9 cellular contexts compared by ENCODE assay signal in genomic region chr16:89193021-89193575, GRCh38. TPM values are rescaled to one million over a fixed set of nuclear protein-coding genes. Genes with fewer than 3 reads are reported as not detected.
A peak's percentile ranks its signal among the peaks of the same experiment; 100 is the strongest.
DNase-seq lines count a peak whose midpoint lies in the region; ATAC-seq, FAIRE-seq and TF ChIP-seq lines count a peak whose summit lies in the region.
"Had no signal": no experiment of that assay in that cellular context is flagged by ENCODE, and none has a peak within 500 bp of the region (broad histone marks: within the 10 kb centered on the region; RNA-seq: fewer than 3 reads in every experiment).

No MANE protein-coding gene starts in this region.

- dilution Hi-C loops in endothelial cell of umbilical vein (cut with MboI; ENCODE audit: extremely low pct_ligation_motif_present, low sequenced_read_pairs): no loop called here

- TF ChIP-seq POLR2A in endothelial cell of umbilical vein (IDR thresholded peaks at IDR 0.05; ENCODE audit: low read depth, low read length): no peak

- H3K36me3 ChIP-seq in endothelial cell of umbilical vein (ENCODE audit: control insufficient read depth in 2 of 2, extremely low read depth in 1 of 2, insufficient read depth in 2 of 2, low read length in 2 of 2): no peaks in the 10 kb centered on the region

- no peak for TF ChIP-seq CTCF in endothelial cell of umbilical vein (IDR thresholded peaks at IDR 0.05; ENCODE audit: extremely low read depth in 1 of 2, insufficient read depth in 1 of 2, low read depth in 1 of 2, low read length in 2 of 2)

- H3K4me3 ChIP-seq in endothelial cell of umbilical vein (replicated peaks in 1 of 3; ENCODE audit: insufficient read depth in 1 of 3, low read depth in 1 of 3, low read length in 3 of 3): peak overlapping the region in 1 of 3 experiments; percentile 14

- H3K4me1 ChIP-seq in endothelial cell of umbilical vein (ENCODE audit: control insufficient read depth, extremely low read depth, insufficient read depth, low read length): no peaks in the 10 kb centered on the region

- CTCF ChIA-PET in endothelial cell of umbilical vein (lab: Charles Lee): interaction anchor here (0.7 to 1.1 kb wide), 3 partner anchors 9 to 54 kb away, joined by 3 to 4 read pairs (median 3); no protein-coding TSS in a partner anchor

- POLR2A ChIA-PET in endothelial cell of umbilical vein (lab: Charles Lee): no interaction called here

- H2AFZ ChIP-seq in endothelial cell of umbilical vein (ENCODE audit: low read depth, low read length): peak overlapping the region; percentile 56

- DNase-seq in A172 (ENCODE audit: low spot score): peak; percentile 39
- DNase-seq in GM19238 (ENCODE audit: insufficient read length, low spot score): peak; percentile 73
- DNase-seq in SKM-1 (lab: John Stamatoyannopoulos, UW; ENCODE audit: unreplicated experiment): peak; percentile 64
- DNase-seq in endothelial cell of umbilical vein (ENCODE audit: low read depth, low spot score): peak; percentile 79
- DNase-seq in non-pigmented ciliary epithelial cell (ENCODE audit: low read depth): peak; percentile 38
- no peak for DNase-seq in NCI-H446 treated with DMSO at 0.1 percent for 48 hours (lab: John Stamatoyannopoulos, UW)
- no peak for DNase-seq in activated gamma-delta T cell treated with Interleukin-2 at 50 U/mL for 16 hours
- DNase-seq: activated B cell treated with CpG ODN at 0.5 μM for 24 hours had no signal

- H3K27me3 ChIP-seq in endothelial cell of umbilical vein (ENCODE audit: control insufficient read depth in 2 of 2, insufficient read depth in 2 of 2, low read length in 2 of 2): no peaks in the 10 kb centered on the region

- H3K79me2 ChIP-seq in endothelial cell of umbilical vein (ENCODE audit: control insufficient read depth, insufficient read depth, low read length): no peaks in the 10 kb centered on the region

- no peaks in the 10 kb centered on the region for H3K9me1 ChIP-seq in endothelial cell of umbilical vein (replicated peaks; ENCODE audit: control insufficient read depth, extremely low read depth, insufficient read depth, low read length)

- H3K27ac ChIP-seq in endothelial cell of umbilical vein (ENCODE audit: insufficient read depth, low read depth, low read length): no peak overlapping the region

- H3K9ac ChIP-seq in endothelial cell of umbilical vein (replicated peaks; ENCODE audit: extremely low read depth, insufficient read depth, low read length): no peak overlapping the region

- H4K20me1 ChIP-seq in endothelial cell of umbilical vein (replicated peaks; ENCODE audit: control insufficient read depth, extremely low read depth, insufficient read depth, low read length): no peaks in the 10 kb centered on the region

- BruUV-seq in endothelial cell of umbilical vein (replicated peaks; lab: Mats Ljungman, UMichigan): no TSS peak

- no peak for ATAC-seq in HG03095 (IDR thresholded peaks at IDR 0.05; ENCODE audit: unreplicated experiment)

- H3K9me3 ChIP-seq in endothelial cell of umbilical vein (replicated peaks; ENCODE audit: control insufficient read depth, insufficient read depth, low read length): no peaks in the 10 kb centered on the region

- no peak overlapping the region for H3K4me2 ChIP-seq in endothelial cell of umbilical vein (ENCODE audit: insufficient read depth, low read length)

- no peak for FAIRE-seq in endothelial cell of umbilical vein (lab: Jason Lieb, UNC)

- intact Hi-C loops in endothelial cell of umbilical vein (cut with micrococcal nuclease): loop anchor here (1.0 kb wide), 1 partner anchor 8 kb away; no protein-coding TSS in a partner anchor

TF ChIP-seq in endothelial cell of umbilical vein, 7 proteins besides CTCF, POLR2A, EP300 and RAD21:
- TF ChIP-seq JUN (IDR thresholded peaks at IDR 0.05; ENCODE audit: borderline replicate concordance, insufficient read depth, insufficient read length, low read depth): no peak
- TF ChIP-seq EZH2 (IDR thresholded peaks at IDR 0.05; ENCODE audit: borderline replicate concordance, low read depth, low read length, severe bottlenecking): no peak
- no peak for TF ChIP-seq FOS (IDR thresholded peaks at IDR 0.05; ENCODE audit: borderline replicate concordance, insufficient read depth, low read length)
- TF ChIP-seq MAX (IDR thresholded peaks at IDR 0.05; ENCODE audit: insufficient read depth, insufficient read length): no peak
- no peak for TF ChIP-seq GATA2 (IDR thresholded peaks at IDR 0.05; ENCODE audit: insufficient read depth, insufficient read length, low read depth, low read length)
- no peak for TF ChIP-seq MYC (IDR thresholded peaks at IDR 0.05; ENCODE audit: low read depth, low read length)

RNA-seq across cellular contexts. Expression of gene SLC22A31, which starts 7.2 kb away (rescaled TPM):
- total RNA-seq in A172 (2014; rRNA removed; shearing (Covaris generic)): not detected in 2 replicates
- not detected in 2 replicates for total RNA-seq in endothelial cell of umbilical vein
- 0.75 and 1.0 TPM in 2 replicates for polyA plus RNA-seq in endothelial cell of umbilical vein
- polyA plus RNA-seq in endothelial cell of umbilical vein (2011; cell fraction: cytosol; rRNA removed): 0.23 and 0.47 TPM in 2 replicates
- polyA plus RNA-seq in endothelial cell of umbilical vein (2011; cell fraction: nucleus; rRNA removed): 7.2 and 7.3 TPM in 2 replicates
- polyA plus RNA-seq in endothelial cell of umbilical vein (2012): 0.37 and 1.1 TPM in 2 replicates
- 0.19 and 0.38 TPM in 2 replicates for polyA minus RNA-seq in endothelial cell of umbilical vein
- not detected for polyA minus RNA-seq in endothelial cell of umbilical vein (2011; cell fraction: cytosol; rRNA and poly(A)+ RNA removed)
- polyA minus RNA-seq in endothelial cell of umbilical vein (2011; cell fraction: nucleus; rRNA and poly(A)+ RNA removed): 0.72 and 0.96 TPM in 2 replicates
- total RNA-seq: activated B cell treated with CpG ODN at 0.5 μM for 24 hours had no signal

RNA-seq across cellular contexts. Expression of gene CDH15, which starts 21.6 kb away (rescaled TPM):
- not detected in 2 replicates for total RNA-seq in A172 (2014; rRNA removed; shearing (Covaris generic))
- not detected in 2 replicates for total RNA-seq in endothelial cell of umbilical vein
- polyA plus RNA-seq in endothelial cell of umbilical vein: 0.44 and 0.54 TPM in 2 replicates
- 0.05 and 0.27 TPM in 2 replicates for polyA plus RNA-seq in endothelial cell of umbilical vein (2011; cell fraction: cytosol; rRNA removed)
- polyA plus RNA-seq in endothelial cell of umbilical vein (2011; cell fraction: nucleus; rRNA removed): 0.11 and 0.14 TPM in 2 replicates
- 0.13 and 0.65 TPM in 2 replicates for polyA plus RNA-seq in endothelial cell of umbilical vein (2012)
- polyA minus RNA-seq in endothelial cell of umbilical vein: 0.24 TPM in 1 of 2 replicates, not detected in the other
- polyA minus RNA-seq in endothelial cell of umbilical vein (2011; cell fraction: cytosol; rRNA and poly(A)+ RNA removed): not detected
- not detected in 2 replicates for polyA minus RNA-seq in endothelial cell of umbilical vein (2011; cell fraction: nucleus; rRNA and poly(A)+ RNA removed)
- total RNA-seq: activated B cell treated with CpG ODN at 0.5 μM for 24 hours had no signal

RNA-seq across cellular contexts. Expression of gene ZNF778, which starts 24.4 kb away (rescaled TPM):
- 8.8 and 10.5 TPM in 2 replicates for total RNA-seq in A172 (2014; rRNA removed; shearing (Covaris generic))
- 7.1 and 10.9 TPM in 2 replicates for total RNA-seq in endothelial cell of umbilical vein
- polyA plus RNA-seq in endothelial cell of umbilical vein: 3.8 and 4.8 TPM in 2 replicates
- 3.6 and 3.7 TPM in 2 replicates for polyA plus RNA-seq in endothelial cell of umbilical vein (2011; cell fraction: cytosol; rRNA removed)
- 10.3 and 15.6 TPM in 2 replicates for polyA plus RNA-seq in endothelial cell of umbilical vein (2011; cell fraction: nucleus; rRNA removed)
- 5.0 and 9.2 TPM in 2 replicates for polyA plus RNA-seq in endothelial cell of umbilical vein (2012)
- polyA minus RNA-seq in endothelial cell of umbilical vein: 9.7 and 19.6 TPM in 2 replicates
- polyA minus RNA-seq in endothelial cell of umbilical vein (2011; cell fraction: cytosol; rRNA and poly(A)+ RNA removed): 16.4 TPM
- 4.4 and 8.0 TPM in 2 replicates for polyA minus RNA-seq in endothelial cell of umbilical vein (2011; cell fraction: nucleus; rRNA and poly(A)+ RNA removed)

Comparison
In these comparisons a context has a peak if more than half of its experiments do, and no peak if none do; other contexts are left out.
1. DNase-seq: peak in A172 (single experiment), GM19238 (single experiment), SKM-1 (single experiment), endothelial cell of umbilical vein (single experiment) and non-pigmented ciliary epithelial cell (single experiment); none in NCI-H446 treated with DMSO at 0.1 percent for 48 hours (single experiment) and activated gamma-delta T cell treated with Interleukin-2 at 50 U/mL for 16 hours (single experiment).